In genomic region chr20:41003933-41004294, GRCh38 we compare ENCODE assay signal across 8 cellular contexts. TPM values are rescaled to one million over a fixed set of nuclear protein-coding genes. Genes with fewer than 3 reads are reported as not detected.
DNase-seq lines count a peak whose midpoint lies in the region; ATAC-seq, FAIRE-seq and TF ChIP-seq lines count a peak whose summit lies in the region.
"Not testable (repeated sequence)": the region's sequence is repeated elsewhere in the genome, so short reads cannot be mapped to it uniquely, and the experiment has no call there.

No MANE protein-coding gene starts in this region.

- peak overlapping the region; percentile 72 for H3K4me3 Mint-ChIP-seq in activated naive CD8-positive, alpha-beta T cell treated with anti-CD3 and anti-CD28 coated beads, Interleukin-2, amount 10 ng/mL, durations not matched to agents 7 days and 5 days
- H3K4me3 Mint-ChIP-seq in immature natural killer cell: peak overlapping the region; percentile 46 to 83 (median 68)

- H3K4me3 ChIP-seq in BLaER1 treated with 17β-estradiol and CSF1 and Interleukin-3, amounts not matched to agents 10 nM and 100 nM; KMS-11 (IDR thresholded peaks at IDR 0.05; ENCODE audit: insufficient read depth, low read depth, low read length); effector memory CD4-positive, alpha-beta T cell (ENCODE audit: insufficient read depth, low read depth, low read length, poor library complexity, severe bottlenecking); pancreas; suprapubic skin: not testable (repeated sequence)
- H3K4me3 ChIP-seq in WI38 (ENCODE audit: low read depth, low read length): peak overlapping the region; percentile 75

- POLR2A ChIA-PET in activated naive CD8-positive, alpha-beta T cell treated with anti-CD3 and anti-CD28 coated beads, Interleukin-2, amount 10 ng/mL, durations not matched to agents 7 days and 5 days (lab: Charles Lee): not testable (repeated sequence)

- DNase-seq in activated naive CD8-positive, alpha-beta T cell treated with anti-CD3 and anti-CD28 coated beads, Interleukin-2, amount 10 ng/mL, durations not matched to agents 7 days and 5 days; effector memory CD4-positive, alpha-beta T cell; immature natural killer cell; pancreas: not testable (repeated sequence)
- peak in 1 of 2 donors; percentile 14 for DNase-seq in suprapubic skin (ENCODE audit: low spot score in 2 of 2)

- not testable (repeated sequence) for TF ChIP-seq EP300 in suprapubic skin (IDR thresholded peaks at IDR 0.05)

- peaks cover 12% of the 10 kb centered on the region for H3K36me3 Mint-ChIP-seq in activated naive CD8-positive, alpha-beta T cell treated with anti-CD3 and anti-CD28 coated beads, Interleukin-2, amount 10 ng/mL, durations not matched to agents 7 days and 5 days
- not testable (repeated sequence) for H3K36me3 Mint-ChIP-seq in immature natural killer cell

- not testable (repeated sequence) for H4K20me1 ChIP-seq in BLaER1 treated with 17β-estradiol and CSF1 and Interleukin-3, amounts not matched to agents 10 nM and 100 nM; KMS-11 (ENCODE audit: insufficient read depth)

- ATAC-seq in activated naive CD8-positive, alpha-beta T cell treated with anti-CD3 and anti-CD28 coated beads, Interleukin-2, amount 10 ng/mL, durations not matched to agents 7 days and 5 days (ENCODE audit: low read depth); pancreas: not testable (repeated sequence)

- H3K27me3 ChIP-seq in BLaER1 treated with 17β-estradiol and CSF1 and Interleukin-3, amounts not matched to agents 10 nM and 100 nM; KMS-11 (ENCODE audit: insufficient read depth, low read depth); effector memory CD4-positive, alpha-beta T cell (replicated peaks; ENCODE audit: control insufficient read depth, insufficient read depth, low read length, poor library complexity, severe bottlenecking); pancreas; suprapubic skin: not testable (repeated sequence)

- peaks cover 10 to 29% (median 21%) of the 10 kb centered on the region in 11 experiments; a peak in 21 of 22 replicates for H3K9me3 ChIP-seq in BLaER1 treated with 17β-estradiol and CSF1 and Interleukin-3, amounts not matched to agents 10 nM and 100 nM (replicated peaks in 1 of 11)
- H3K9me3 ChIP-seq in effector memory CD4-positive, alpha-beta T cell (ENCODE audit: control insufficient read depth, low read length); pancreas; suprapubic skin: not testable (repeated sequence)

- WGBS in pancreas, 2 donors: 95 to 99% methylated on average over 6 of the region's 6 CpGs
- WGBS in suprapubic skin: 78% methylated on average over 6 of the region's 6 CpGs

- H3K79me2 ChIP-seq in KMS-11 (ENCODE audit: insufficient read depth, low read depth): not testable (repeated sequence)

- peak overlapping the region in 8 of 11 experiments; percentile 11 to 86 (median 70); a peak in 13 of 22 replicates for H3K27ac ChIP-seq in BLaER1 treated with 17β-estradiol and CSF1 and Interleukin-3, amounts not matched to agents 10 nM and 100 nM
- H3K27ac ChIP-seq in KMS-11 (peak overlapping the region; percentile 85), pancreas (peak overlapping the region; percentile 20 to 84 (median 64)), suprapubic skin (peak overlapping the region; percentile 93)
- peak overlapping the region; percentile 83 for H3K27ac ChIP-seq in effector memory CD4-positive, alpha-beta T cell (ENCODE audit: insufficient read depth, low read length, poor library complexity, severe bottlenecking)

- H3K4me2 ChIP-seq in BLaER1 treated with 17β-estradiol and CSF1 and Interleukin-3, amounts not matched to agents 10 nM and 100 nM: peak overlapping the region in 7 of 11 experiments; percentile 8 to 83 (median 78); a peak in 13 of 22 replicates
- H3K4me2 ChIP-seq in KMS-11: peak overlapping the region; percentile 78

- peak overlapping the region; percentile 90 for H3K27ac Mint-ChIP-seq in activated naive CD8-positive, alpha-beta T cell treated with anti-CD3 and anti-CD28 coated beads, Interleukin-2, amount 10 ng/mL, durations not matched to agents 7 days and 5 days
- peak overlapping the region; percentile 85 to 97 (median 86) for H3K27ac Mint-ChIP-seq in immature natural killer cell

- not testable (repeated sequence) for TF ChIP-seq POLR2A in suprapubic skin (IDR thresholded peaks at IDR 0.05)

- H3K4me1 Mint-ChIP-seq in activated naive CD8-positive, alpha-beta T cell treated with anti-CD3 and anti-CD28 coated beads, Interleukin-2, amount 10 ng/mL, durations not matched to agents 7 days and 5 days: peaks cover 38% of the 10 kb centered on the region
- H3K4me1 Mint-ChIP-seq in immature natural killer cell: peaks cover 23 to 27% of the 10 kb centered on the region in 2 donors

- H3K36me3 ChIP-seq in BLaER1 treated with 17β-estradiol and CSF1 and Interleukin-3, amounts not matched to agents 10 nM and 100 nM; KMS-11 (ENCODE audit: insufficient read depth); effector memory CD4-positive, alpha-beta T cell (ENCODE audit: control insufficient read depth, insufficient read depth, low read length); pancreas; suprapubic skin: not testable (repeated sequence)

- not testable (repeated sequence) for FAIRE-seq in pancreas (lab: Jason Lieb, UNC)

- not testable (repeated sequence) for H3K27me3 Mint-ChIP-seq in activated naive CD8-positive, alpha-beta T cell treated with anti-CD3 and anti-CD28 coated beads, Interleukin-2, amount 10 ng/mL, durations not matched to agents 7 days and 5 days; immature natural killer cell (ENCODE audit: low read depth in 3 of 3)

- intact Hi-C loops in pancreas (cut with DNase I): not testable (repeated sequence)

- H3K9ac ChIP-seq in BLaER1 treated with 17β-estradiol and CSF1 and Interleukin-3, amounts not matched to agents 10 nM and 100 nM: peak overlapping the region in 2 of 11 experiments; percentile 64 to 71; a peak in 1 of 22 replicates
- H3K9ac ChIP-seq in KMS-11: not testable (repeated sequence)

- not testable (repeated sequence) for H3K9me3 Mint-ChIP-seq in activated naive CD8-positive, alpha-beta T cell treated with anti-CD3 and anti-CD28 coated beads, Interleukin-2, amount 10 ng/mL, durations not matched to agents 7 days and 5 days; immature natural killer cell

- peak overlapping the region; percentile 93 for H2AFZ ChIP-seq in KMS-11 (ENCODE audit: low read depth)

- TF ChIP-seq CTCF in KMS-11 (conservative IDR thresholded peaks at IDR 0.05; ENCODE audit: low read depth, low read length); WI38 (IDR thresholded peaks at IDR 0.05; ENCODE audit: low read depth, low read length); pancreas (IDR thresholded peaks at IDR 0.05); suprapubic skin (IDR thresholded peaks at IDR 0.05): not testable (repeated sequence)

- H3K4me1 ChIP-seq in BLaER1 treated with 17β-estradiol and CSF1 and Interleukin-3, amounts not matched to agents 10 nM and 100 nM: peaks cover 25 to 78% (median 56%) of the 10 kb centered on the region in 10 experiments
- H3K4me1 ChIP-seq in KMS-11 (ENCODE audit: low read depth, poor library complexity, severe bottlenecking) (peaks cover 48% of the 10 kb centered on the region), pancreas (peaks cover 5 to 34% (median 14%) of the 10 kb centered on the region in 3 donors), suprapubic skin (peaks cover 51% of the 10 kb centered on the region)
- H3K4me1 ChIP-seq in effector memory CD4-positive, alpha-beta T cell (ENCODE audit: control insufficient read depth, insufficient read depth, low read length, poor library complexity, severe bottlenecking): not testable (repeated sequence)

RNA-seq across cellular contexts. Expression of gene TOP1, which starts 24.7 kb away (rescaled TPM):
- total RNA-seq in activated naive CD8-positive, alpha-beta T cell treated with anti-CD3 and anti-CD28 coated beads, Interleukin-2, amount 10 ng/mL, durations not matched to agents 7 days and 5 days: 10 to 100 TPM; 72.6 to 75.2 TPM
- polyA plus RNA-seq in immature natural killer cell (10 to 100 TPM in 1 of 3 donors, 1 to 10 TPM in 2; 5.0 to 16.0 (median 5.3) TPM), pancreas (10 to 100 TPM in 1 of 2 donors, 1 to 10 TPM in 1; 10.0 to 16.2 TPM)
- total RNA-seq in pancreas (10 to 100 TPM in 5 of 6 donors, 1 to 10 TPM in 1; 9.6 to 25.6 (median 17.0) TPM), suprapubic skin (10 to 100 TPM; 25.8 to 32.6 (median 32.0) TPM)
